8 cellular contexts compared by ENCODE assay signal in the genomic region with DNA sequence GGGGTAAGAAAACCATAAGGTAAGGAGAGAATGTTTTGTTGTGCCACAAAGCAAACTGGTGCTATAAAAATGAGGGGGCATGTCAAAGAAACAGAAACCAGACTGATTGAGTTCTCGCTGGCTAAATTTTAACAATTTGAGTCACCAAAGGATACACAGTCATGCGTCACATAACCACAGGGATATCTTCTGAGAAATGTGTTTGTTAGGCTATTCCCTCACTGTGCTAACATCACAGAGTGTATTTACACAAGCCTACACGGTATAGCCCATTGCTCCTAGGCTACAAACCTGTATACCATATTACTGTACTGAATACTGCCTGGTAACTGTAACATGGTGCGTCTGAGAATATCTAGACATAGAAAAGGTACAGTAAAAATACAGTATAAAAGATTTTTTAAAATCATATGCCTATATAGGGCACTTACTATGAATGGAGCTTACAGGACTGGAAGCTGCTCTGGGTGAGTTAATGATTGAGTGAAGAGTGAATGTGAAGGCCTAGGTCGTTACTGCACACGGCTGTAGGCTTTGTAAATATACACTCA.
DNase-seq lines count a peak whose midpoint lies in the region; ATAC-seq lines count a peak whose summit lies in the region.

No MANE protein-coding gene starts in this region.

- H3K27ac ChIP-seq in KOPT-K1 (ENCODE audit: low read depth, low read length, poor library complexity, severe bottlenecking), result peak overlapping the region; percentile 12

- H3K36me3 ChIP-seq in KOPT-K1 (ENCODE audit: insufficient read depth, low read length), result 0 out of 2 replicates have a peak, but pooled peaks cover 9% of the 10 kb centered on the region

- H3K4me3 Mint-ChIP-seq in stimulated activated naive B cell treated with anti-CD40 and anti-IgM and Interleukin-4, amounts not matched to agents 10 μg/mL and 1 μg/mL and 100 μg/mL, for 72 hours, result no peak overlapping the region

- H3K27ac Mint-ChIP-seq in stimulated activated naive B cell treated with anti-CD40 and anti-IgM and Interleukin-4, amounts not matched to agents 10 μg/mL and 1 μg/mL and 100 μg/mL, for 72 hours, result no peak overlapping the region

- H3K4me1 Mint-ChIP-seq in stimulated activated naive B cell treated with anti-CD40 and anti-IgM and Interleukin-4, amounts not matched to agents 10 μg/mL and 1 μg/mL and 100 μg/mL, for 72 hours, result peaks cover 12 to 22% of the 10 kb centered on the region in 2 donors

- H3K9me3 ChIP-seq in KOPT-K1 (ENCODE audit: insufficient read depth, low read length, poor library complexity, severe bottlenecking), result peaks cover 18% of the 10 kb centered on the region

- no peaks in the 10 kb centered on the region for H3K27me3 Mint-ChIP-seq in stimulated activated naive B cell treated with anti-CD40 and anti-IgM and Interleukin-4, amounts not matched to agents 10 μg/mL and 1 μg/mL and 100 μg/mL, for 72 hours

- DNase-seq in activated CD4-positive, CD25-positive, alpha-beta regulatory T cell treated with anti-CD3 and anti-CD28 coated beads, Interleukin-2, amount 50 U/mL, for 72 hours, result no peak
- DNase-seq in dedifferentiated amniotic fluid mesenchymal stem cell (ENCODE audit: extremely low spot score) (peak; percentile 59), NCI-H1105 treated with DMSO at 0.1 percent for 48 hours (lab: John Stamatoyannopoulos, UW) (no peak), NCI-H146 treated with DMSO at 0.1 percent for 48 hours (lab: John Stamatoyannopoulos, UW; ENCODE audit: unreplicated experiment) (no peak)
- DNase-seq in stimulated activated naive B cell treated with anti-CD40 and anti-IgM and Interleukin-4, amounts not matched to agents 10 μg/mL and 1 μg/mL and 100 μg/mL, for 72 hours, result no peak

- ATAC-seq in activated CD4-positive, CD25-positive, alpha-beta regulatory T cell treated with anti-CD3 and anti-CD28 coated beads, Interleukin-2, amount 50 U/mL, for 24 hours, result peak; percentile 100
- ATAC-seq in GM21737 (IDR thresholded peaks at IDR 0.05; ENCODE audit: unreplicated experiment), result peak; percentile 97
- peak; percentile 94 to 99 for ATAC-seq in stimulated activated naive B cell treated with anti-CD40 and anti-IgM and Interleukin-4, amounts not matched to agents 10 μg/mL and 1 μg/mL and 100 μg/mL, for 72 hours (replicated peaks)

- peaks cover 2 to 4% of the 10 kb centered on the region in 2 donors for H3K9me3 Mint-ChIP-seq in stimulated activated naive B cell treated with anti-CD40 and anti-IgM and Interleukin-4, amounts not matched to agents 10 μg/mL and 1 μg/mL and 100 μg/mL, for 72 hours

- peaks cover 8 to 16% of the 10 kb centered on the region in 2 donors for H3K36me3 Mint-ChIP-seq in stimulated activated naive B cell treated with anti-CD40 and anti-IgM and Interleukin-4, amounts not matched to agents 10 μg/mL and 1 μg/mL and 100 μg/mL, for 72 hours
